ENCODE assay signal across 8 cellular contexts in genomic region chr22:44787832-44788231, GRCh38. TPM values are rescaled to one million over a fixed set of nuclear protein-coding genes. Genes with fewer than 3 reads are reported as not detected.
"Had no signal": no experiment of that assay in that cellular context is flagged by ENCODE, and none has a peak within 500 bp of the region (broad histone marks: within the 10 kb centered on the region; RNA-seq: fewer than 3 reads in every experiment).

No MANE protein-coding gene starts in this region.

- H3K27ac ChIP-seq: HL-60 had no signal

- DNase-seq: IMR-90, KBM-7, KG1 had no signal

- ATAC-seq: HepG2 had no signal

- H3K27ac Mint-ChIP-seq: IgD-negative memory B cell had no signal

- H3K36me3 Mint-ChIP-seq: IgD-negative memory B cell had no signal

- H3K4me1 Mint-ChIP-seq: IgD-negative memory B cell had no signal

- H3K4me3 Mint-ChIP-seq: IgD-negative memory B cell had no signal

- FAIRE-seq: HepG2, HTR-8/SVneo had no signal

RNA-seq across cellular contexts. Expression of gene ARHGAP8, which starts 35.5 kb away (rescaled TPM):
- total RNA-seq: HT1080 had no signal
- polyA plus RNA-seq: HepG2, IgD-negative memory B cell had no signal
